In genomic region chrX:137549073-137549472, GRCh38 we compare ENCODE assay signal across 29 cellular contexts. TPM values are rescaled to one million over a fixed set of nuclear protein-coding genes. Genes with fewer than 3 reads are reported as not detected.
"Had no signal": no experiment of that assay in that cellular context is flagged by ENCODE, and none has a peak within 500 bp of the region (broad histone marks: within the 10 kb centered on the region; RNA-seq: fewer than 3 reads in every experiment).

No MANE protein-coding gene starts in this region.

- FAIRE-seq: endometrium, small intestine had no signal

- H3K4me3 Mint-ChIP-seq: activated CD8-positive, alpha-beta T cell treated with anti-CD3 and anti-CD28 coated beads for 36 hours; activated naive CD4-positive, alpha-beta T cell treated with anti-CD3 and anti-CD28 coated beads, Interleukin-2, amount 10 ng/mL, durations not matched to agents 7 days and 5 days; activated naive CD8-positive, alpha-beta T cell treated with anti-CD3 and anti-CD28 coated beads, Interleukin-2, amount 50 U/mL, for 24 hours; activated T-cell treated with anti-CD3 and anti-CD28 coated beads, Interleukin-2, amount 50 U/mL, for 4 hours; naive B cell; stimulated activated naive CD8-positive, alpha-beta T cell treated with anti-CD3 and anti-CD28 coated beads, Interleukin-15, Interleukin-2, amounts not matched to agents 100 ng/mL and 50 ng/mL, for 24 hours had no signal

- H3K4me3 ChIP-seq: gastrocnemius medialis, mucosa of descending colon, prostate gland, right lobe of liver, suprapubic skin, transverse colon had no signal

- H3K4me1 ChIP-seq: gastrocnemius medialis, prostate gland, transverse colon had no signal

- H3K4me1 Mint-ChIP-seq: activated naive CD4-positive, alpha-beta T cell treated with anti-CD3 and anti-CD28 coated beads, Interleukin-2, amount 10 ng/mL, durations not matched to agents 7 days and 5 days had no signal

- DNase-seq: activated CD4-positive, alpha-beta T cell treated with anti-CD3 and anti-CD28 coated beads for 48 hours; activated CD4-positive, CD25-positive, alpha-beta regulatory T cell; activated CD8-positive, alpha-beta T cell treated with anti-CD3 and anti-CD28 coated beads for 36 hours; activated effector memory CD4-positive, alpha-beta T cell treated with Interleukin-2 at 50 U/mL for 16 hours; activated naive CD4-positive, alpha-beta T cell treated with anti-CD3 and anti-CD28 coated beads, Interleukin-2, amount 10 ng/mL, durations not matched to agents 7 days and 5 days; activated naive CD8-positive, alpha-beta T cell treated with anti-CD3 and anti-CD28 coated beads, Interleukin-2, amount 50 U/mL, for 24 hours; activated T-cell treated with anti-CD3 and anti-CD28 coated beads, Interleukin-2, amount 50 U/mL, for 4 hours; anterior cingulate cortex; caudate nucleus; dorsolateral prefrontal cortex; erythroblast; gastrocnemius medialis; head of caudate nucleus; kidney glomerular epithelial cell; left ventricle myocardium superior; mucosa of descending colon; naive B cell; right lobe of liver; small intestine; stimulated activated CD4-positive, alpha-beta T cell treated with anti-CD3 and anti-CD28 coated beads, Interleukin-15, amount 100 ng/mL, for 24 hours; stimulated activated CD4-positive, alpha-beta T cell treated with anti-CD3 and anti-CD28 coated beads, Interleukin-2, amount 100 ng/mL, for 48 hours; T-helper 1 cell; T-helper 9 cell; transverse colon had no signal

- H3K36me3 ChIP-seq: gastrocnemius medialis, prostate gland, right lobe of liver, suprapubic skin, transverse colon had no signal

- H3K36me3 Mint-ChIP-seq: brain had no signal

- H3K27ac Mint-ChIP-seq: activated CD8-positive, alpha-beta T cell treated with anti-CD3 and anti-CD28 coated beads for 36 hours; activated naive CD4-positive, alpha-beta T cell treated with anti-CD3 and anti-CD28 coated beads, Interleukin-2, amount 10 ng/mL, durations not matched to agents 7 days and 5 days; activated naive CD8-positive, alpha-beta T cell treated with anti-CD3 and anti-CD28 coated beads, Interleukin-2, amount 50 U/mL, for 24 hours; naive B cell; stimulated activated naive CD8-positive, alpha-beta T cell treated with anti-CD3 and anti-CD28 coated beads, Interleukin-15, Interleukin-2, amounts not matched to agents 100 ng/mL and 50 ng/mL, for 24 hours had no signal

- H3K27ac ChIP-seq: dorsolateral prefrontal cortex, gastrocnemius medialis, prostate gland, right lobe of liver, suprapubic skin, transverse colon had no signal

- H3K9me3 ChIP-seq: gastrocnemius medialis, mucosa of descending colon, prostate gland, right lobe of liver, suprapubic skin, transverse colon had no signal

- H3K9me3 Mint-ChIP-seq: activated CD8-positive, alpha-beta T cell treated with anti-CD3 and anti-CD28 coated beads for 36 hours; activated naive CD4-positive, alpha-beta T cell treated with anti-CD3 and anti-CD28 coated beads, Interleukin-2, amount 10 ng/mL, durations not matched to agents 7 days and 5 days; activated naive CD8-positive, alpha-beta T cell treated with anti-CD3 and anti-CD28 coated beads, Interleukin-2, amount 50 U/mL, for 24 hours; activated T-cell treated with anti-CD3 and anti-CD28 coated beads, Interleukin-2, amount 50 U/mL, for 4 hours; stimulated activated naive CD8-positive, alpha-beta T cell treated with anti-CD3 and anti-CD28 coated beads, Interleukin-15, Interleukin-2, amounts not matched to agents 100 ng/mL and 50 ng/mL, for 24 hours had no signal

RNA-seq across cellular contexts. Expression of gene ZIC3, which starts 16.9 kb away (rescaled TPM):
- total RNA-seq: activated CD8-positive, alpha-beta T cell treated with anti-CD3 and anti-CD28 coated beads for 36 hours; activated T-cell treated with anti-CD3 and anti-CD28 coated beads, Interleukin-2, amount 50 U/mL, for 4 hours; gastrocnemius medialis; left ventricle myocardium superior; mucosa of descending colon; prostate gland; right lobe of liver; suprapubic skin; transverse colon had no signal
- polyA plus RNA-seq: small intestine had no signal
